ENCODE assay signal across 1 cellular context in genomic region chr5:62790348-62790747, GRCh38.
TF ChIP-seq lines count a peak whose summit lies in the region.

No MANE protein-coding gene starts in this region.

TF ChIP-seq in SK-N-SH, 30 proteins besides CTCF, POLR2A, EP300 and RAD21 (continued from another document):
- no peak for TF ChIP-seq MAX (IDR thresholded peaks at IDR 0.05; ENCODE audit: low read depth)
- no peak for TF ChIP-seq FOSL2 (IDR thresholded peaks at IDR 0.05; ENCODE audit: borderline replicate concordance, low read depth)
- no peak for TF ChIP-seq MEF2A (IDR thresholded peaks at IDR 0.05; ENCODE audit: borderline replicate concordance, low read depth)
